10 cellular contexts compared by ENCODE assay signal in genomic region chr15:65385868-65386253, GRCh38. TPM values are rescaled to one million over a fixed set of nuclear protein-coding genes. Genes with fewer than 3 reads are reported as not detected.
DNase-seq lines count a peak whose midpoint lies in the region; ATAC-seq and TF ChIP-seq lines count a peak whose summit lies in the region.
"Had no signal": no experiment of that assay in that cellular context is flagged by ENCODE, and none has a peak within 500 bp of the region (broad histone marks: within the 10 kb centered on the region; RNA-seq: fewer than 3 reads in every experiment).

No MANE protein-coding gene starts in this region.

- H3K4me3 Mint-ChIP-seq in CD4-positive, alpha-beta T cell = no peak overlapping the region
- peak overlapping the region; percentile 89 for H3K4me3 Mint-ChIP-seq in activated B cell treated with CpG ODN at 0.5 μM for 24 hours

- H3K9me3 ChIP-seq in CD4-positive, alpha-beta T cell (ENCODE audit: control insufficient read depth, low read length) = no peaks in the 10 kb centered on the region
- H3K9me3 ChIP-seq in ovary = no peaks in the 10 kb centered on the region
- H3K9me3 ChIP-seq in upper lobe of right lung = no peaks in the 10 kb centered on the region

- H3K4me3 ChIP-seq in ovary (peak overlapping the region; percentile 17), upper lobe of right lung (no peak overlapping the region)

- peaks cover 4% of the 10 kb centered on the region for H3K27me3 ChIP-seq in CD4-positive, alpha-beta T cell (ENCODE audit: control insufficient read depth, insufficient read depth, low read length)
- no peaks in the 10 kb centered on the region for H3K27me3 ChIP-seq in ovary
- H3K27me3 ChIP-seq in upper lobe of right lung = peaks cover 13% of the 10 kb centered on the region

- H3K27ac Mint-ChIP-seq in CD4-positive, alpha-beta T cell = no peak overlapping the region
- H3K27ac Mint-ChIP-seq in activated B cell treated with CpG ODN at 0.5 μM for 24 hours = no peak overlapping the region

- no peak for TF ChIP-seq EP300 in ovary (IDR thresholded peaks at IDR 0.05)

- WGBS in ovary, 3 donors = 0 to 3% (median 2%) methylated on average over 10 of the region's 10 CpGs

- intact Hi-C loops in CD4-positive, alpha-beta T cell (cut with DNase I, micrococcal nuclease) = loop anchor here (1.0 to 5.0 kb wide), 7 partner anchors 67 to 654 kb away; partner anchors contain the start of gene CLPX (in 1 of the 2)
- intact Hi-C loops in activated B cell treated with CpG ODN at 0.5 μM for 24 hours (cut with micrococcal nuclease) (loop anchor here (1.0 to 10.0 kb wide), 6 partner anchors 68 to 909 kb away; partner anchors contain the start of genes DIS3L and RNU5B-1), ovary (cut with DNase I) (loop anchor here in 2 of 4 donors (2.0 kb wide), 1 partner anchor 67 kb away; no protein-coding TSS in a partner anchor), upper lobe of right lung (cut with DNase I) (no loop called here)

- peak; percentile 25 for TF ChIP-seq CTCF in CD4-positive, alpha-beta T cell (IDR thresholded peaks at IDR 0.05)
- TF ChIP-seq CTCF in activated B cell treated with CpG ODN at 0.5 μM for 24 hours (IDR thresholded peaks at IDR 0.05) = no peak
- TF ChIP-seq CTCF in ovary (IDR thresholded peaks at IDR 0.05) = no peak
- TF ChIP-seq CTCF in upper lobe of right lung (IDR thresholded peaks at IDR 0.05) = no peak

- POLR2A ChIA-PET in CD4-positive, alpha-beta T cell (lab: Charles Lee) = interaction anchor here (1.6 to 1.9 kb wide), 2 partner anchors 65 to 67 kb away, joined by 5 read pairs; no protein-coding TSS in a partner anchor
- POLR2A ChIA-PET in activated B cell treated with CpG ODN at 0.5 μM for 24 hours (lab: Charles Lee) = interaction anchor here (0.6 to 0.7 kb wide), 2 partner anchors 81 to 99 kb away, joined by 3 to 5 read pairs; partner anchors contain the start of genes PARP16 and RNU5B-1

- no peaks in the 10 kb centered on the region for H3K36me3 Mint-ChIP-seq in CD4-positive, alpha-beta T cell (ENCODE audit: low read depth)
- no peaks in the 10 kb centered on the region for H3K36me3 Mint-ChIP-seq in activated B cell treated with CpG ODN at 0.5 μM for 24 hours (ENCODE audit: low read depth)

- TF ChIP-seq POLR2A in ovary (IDR thresholded peaks at IDR 0.05) = no peak

- H3K4me1 Mint-ChIP-seq in CD4-positive, alpha-beta T cell (ENCODE audit: low read depth) = peaks cover 4% of the 10 kb centered on the region
- H3K4me1 Mint-ChIP-seq in activated B cell treated with CpG ODN at 0.5 μM for 24 hours = peaks cover 10% of the 10 kb centered on the region

- no peak for DNase-seq in CD4-positive, alpha-beta T cell
- DNase-seq in activated B cell treated with CpG ODN at 0.5 μM for 24 hours (no peak), fibroblast of peridontal ligament (ENCODE audit: extremely low read depth) (peak; percentile 51), ovary (peak; percentile 75 to 91 (median 86)), upper lobe of right lung (no peak)
- DNase-seq: cortex of kidney had no signal

- no peaks in the 10 kb centered on the region for H3K36me3 ChIP-seq in ovary
- H3K36me3 ChIP-seq in upper lobe of right lung = no peaks in the 10 kb centered on the region

- H3K9me3 Mint-ChIP-seq in CD4-positive, alpha-beta T cell = no peaks in the 10 kb centered on the region
- no peaks in the 10 kb centered on the region for H3K9me3 Mint-ChIP-seq in activated B cell treated with CpG ODN at 0.5 μM for 24 hours

- peaks cover 15% of the 10 kb centered on the region for H3K4me1 ChIP-seq in ovary (ENCODE audit: insufficient read depth)
- no peaks in the 10 kb centered on the region for H3K4me1 ChIP-seq in upper lobe of right lung

- no peak overlapping the region for H3K27ac ChIP-seq in CD4-positive, alpha-beta T cell (ENCODE audit: low read depth, low read length)
- H3K27ac ChIP-seq in ovary = peak overlapping the region; percentile 55 to 86
- no peak overlapping the region for H3K27ac ChIP-seq in upper lobe of right lung

- CTCF ChIA-PET in CD4-positive, alpha-beta T cell (lab: Charles Lee) = interaction anchor here (0.7 to 1.8 kb wide), 8 partner anchors 9 to 252 kb away, joined by 3 to 21 read pairs (median 4); partner anchors contain the start of gene PDCD7
- CTCF ChIA-PET in activated B cell treated with CpG ODN at 0.5 μM for 24 hours (lab: Charles Lee) = interaction anchor here (0.8 to 3.7 kb wide), 9 partner anchors 12 to 331 kb away, joined by 3 to 76 read pairs (median 5); partner anchors contain the start of gene RNU5B-1

- H3K27me3 Mint-ChIP-seq in CD4-positive, alpha-beta T cell = peaks cover 27% of the 10 kb centered on the region
- H3K27me3 Mint-ChIP-seq in activated B cell treated with CpG ODN at 0.5 μM for 24 hours = peaks cover 19% of the 10 kb centered on the region

- ATAC-seq in CD4-positive, alpha-beta T cell (ENCODE audit: poor library complexity) = no peak
- ATAC-seq in activated B cell treated with CpG ODN at 0.5 μM for 24 hours (ENCODE audit: low read depth) (no peak), HG02642 (IDR thresholded peaks at IDR 0.05; ENCODE audit: poor library complexity, unreplicated experiment) (no peak), HG02763 (IDR thresholded peaks at IDR 0.05; ENCODE audit: unreplicated experiment) (no peak), upper lobe of right lung (no peak), GM19467 (IDR thresholded peaks at IDR 0.05; ENCODE audit: unreplicated experiment) (no peak)

RNA-seq across cellular contexts. Expression of gene IGDCC3, which starts 8.1 kb away (rescaled TPM):
- total RNA-seq in CD4-positive, alpha-beta T cell = not detected
- total RNA-seq in activated B cell treated with CpG ODN at 0.5 μM for 24 hours (not detected in 2 replicates), ovary (1 to 10 TPM in 4 of 7 donors, under 1 TPM in 3; 0.11 to 1.8 (median 1.2) TPM), upper lobe of right lung (not detected)
- polyA plus RNA-seq in ovary = under 1 TPM; 0.47 to 0.48 TPM
- total RNA-seq: CD4-positive, CD25-positive, alpha-beta regulatory T cell had no signal
- polyA plus RNA-seq: CD4-positive, CD25-positive, alpha-beta regulatory T cell had no signal

RNA-seq across cellular contexts. Expression of gene IGDCC4, which starts 36.9 kb away (rescaled TPM):
- not detected for total RNA-seq in CD4-positive, alpha-beta T cell
- total RNA-seq in activated B cell treated with CpG ODN at 0.5 μM for 24 hours (not detected in 2 replicates), ovary (10 to 100 TPM in 5 of 7 donors, 1 to 10 TPM in 2; 5.4 to 40.4 (median 17.1) TPM), upper lobe of right lung (0.38 TPM)
- polyA plus RNA-seq in ovary = 10 to 100 TPM; 10.8 to 12.8 TPM

Comparison
In these comparisons a context has a peak if more than half of its experiments do, and no peak if none do; other contexts are left out.
1. DNase-seq: peak in fibroblast of peridontal ligament (single experiment) and ovary (5 of 5); none in CD4-positive, alpha-beta T cell (0 of 10), activated B cell treated with CpG ODN at 0.5 μM for 24 hours (single experiment) and upper lobe of right lung (single experiment).
2. H3K27ac ChIP-seq: peak in ovary (2 of 2); none in CD4-positive, alpha-beta T cell (single experiment) and upper lobe of right lung (single experiment).